8 cellular contexts compared by ENCODE assay signal in genomic region chr16:51762081-51762995, GRCh38.
A peak's percentile ranks its signal among the peaks of the same experiment; 100 is the strongest.
DNase-seq lines count a peak whose midpoint lies in the region; ATAC-seq and TF ChIP-seq lines count a peak whose summit lies in the region.

No MANE protein-coding gene starts in this region.

- no peaks in the 10 kb centered on the region for H4K20me1 ChIP-seq in BLaER1

- DNase-seq in NCI-H2107 treated with DMSO at 0.1 percent for 48 hours (lab: John Stamatoyannopoulos, UW; ENCODE audit: unreplicated experiment) (peak; percentile 69), epidermal melanocyte (ENCODE audit: insufficient read length, low spot score) (peak; percentile 64), mucosa of gallbladder (ENCODE audit: low spot score) (peak; percentile 72), testis (peak; percentile 87)
- DNase-seq in activated CD4-positive, alpha-beta T cell treated with anti-CD3 and anti-CD28 coated beads for 48 hours: peak; percentile 76

- H3K27ac ChIP-seq in BLaER1: no peak overlapping the region
- H3K27ac ChIP-seq in testis: no peak overlapping the region

- H3K9me3 ChIP-seq in BLaER1: no peaks in the 10 kb centered on the region
- H3K9me3 ChIP-seq in testis: no peaks in the 10 kb centered on the region

- WGBS in testis, 2 donors: 15 to 17% methylated on average over 30 of the region's 30 CpGs

- H3K27me3 ChIP-seq in BLaER1 (no peaks in the 10 kb centered on the region), testis (no peaks in the 10 kb centered on the region)

- H3K4me2 ChIP-seq in BLaER1: peak overlapping the region; percentile 72

- intact Hi-C loops in testis (cut with DNase I; ENCODE audit: low total_unique reads): no loop called here

- ATAC-seq in GM18870 (IDR thresholded peaks at IDR 0.05; ENCODE audit: unreplicated experiment) (peak; percentile 70), HG03064 (IDR thresholded peaks at IDR 0.05; ENCODE audit: low read depth, unreplicated experiment) (peak; percentile 84)

- no peak overlapping the region for H3K4me3 ChIP-seq in BLaER1
- H3K4me3 ChIP-seq in testis: peak overlapping the region; percentile 21 to 32

- H3K36me3 ChIP-seq in BLaER1 (no peaks in the 10 kb centered on the region), testis (ENCODE audit: low read depth, missing control alignments) (no peaks in the 10 kb centered on the region)

- H3K4me1 ChIP-seq in BLaER1: peaks cover 11% of the 10 kb centered on the region
- H3K4me1 ChIP-seq in testis: no peaks in the 10 kb centered on the region

- TF ChIP-seq CTCF in testis (IDR thresholded peaks at IDR 0.05): peak; percentile 55 to 82 (median 65)

- no peak overlapping the region for H3K9ac ChIP-seq in BLaER1

- TF ChIP-seq POLR2A in testis (IDR thresholded peaks at IDR 0.05): no peak
